In genomic region chr3:50600841-50601591, GRCh38 we compare ENCODE assay signal across 1 cellular context.
TF ChIP-seq lines count a peak whose summit lies in the region.

No MANE protein-coding gene starts in this region.

TF ChIP-seq in HepG2, 621 proteins besides CTCF, POLR2A, EP300 and RAD21 (continued from another document and continues in another):
- TF ChIP-seq ZNF704 (CRISPR knock-in tag; IDR thresholded peaks at IDR 0.05; ENCODE audit: borderline replicate concordance), result no peak
- no peak for TF ChIP-seq PHF8 (CRISPR knock-in tag; IDR thresholded peaks at IDR 0.05)
- TF ChIP-seq ZNF678 (CRISPR knock-in tag; IDR thresholded peaks at IDR 0.05), result no peak
- peak; percentile 87 for TF ChIP-seq SAP130 (CRISPR knock-in tag; IDR thresholded peaks at IDR 0.05; ENCODE audit: low read depth)
- TF ChIP-seq POLR2AphosphoS2 (IDR thresholded peaks at IDR 0.05; ENCODE audit: low read depth, low read length), result no peak
- no peak for TF ChIP-seq POLR2G (IDR thresholded peaks at IDR 0.05; ENCODE audit: low read depth, low read length)
- TF ChIP-seq ZFP37 (CRISPR knock-in tag; IDR thresholded peaks at IDR 0.05; ENCODE audit: borderline replicate concordance), result 0 out of 2 replicates have a peak, but pooled peaks have one; percentile 36
- no peak for TF ChIP-seq SIN3B (IDR thresholded peaks at IDR 0.05; ENCODE audit: low read length)
- TF ChIP-seq AGO1 (IDR thresholded peaks at IDR 0.05; ENCODE audit: low read depth, low read length, poor library complexity, severe bottlenecking), result no peak
- TF ChIP-seq NFKBIZ (CRISPR knock-in tag; IDR thresholded peaks at IDR 0.05), result peak; percentile 48; the same call in 1 of the 2 replicates
- TF ChIP-seq HCFC1 (IDR thresholded peaks at IDR 0.05; ENCODE audit: low read depth, low read length), result no peak
- no peak for TF ChIP-seq ZNF530 (CRISPR knock-in tag; IDR thresholded peaks at IDR 0.05; ENCODE audit: low read depth)
- peak; percentile 81 for TF ChIP-seq TFDP2 (CRISPR knock-in tag; IDR thresholded peaks at IDR 0.05)
- no peak for TF ChIP-seq GLMP (CRISPR knock-in tag; IDR thresholded peaks at IDR 0.05; ENCODE audit: borderline replicate concordance)
- TF ChIP-seq MXI1 (IDR thresholded peaks at IDR 0.05; ENCODE audit: borderline replicate concordance, low read depth, low read length), result peak; percentile 62; the same call in 1 of the 3 replicates
- TF ChIP-seq ZNF362 (CRISPR knock-in tag; IDR thresholded peaks at IDR 0.05; ENCODE audit: borderline replicate concordance), result no peak; the same call in 1 of the 2 replicates
- TF ChIP-seq CEBPG (CRISPR knock-in tag; IDR thresholded peaks at IDR 0.05), result peak; percentile 91
- TF ChIP-seq KDM3A (CRISPR knock-in tag; IDR thresholded peaks at IDR 0.05; ENCODE audit: low read depth), result peak; percentile 84; the same call in 1 of the 2 replicates
- peak; percentile 96 for TF ChIP-seq PATZ1 (CRISPR knock-in tag; IDR thresholded peaks at IDR 0.05)
- no peak for TF ChIP-seq ISX (CRISPR knock-in tag; conservative IDR thresholded peaks at IDR 0.05)
- 0 out of 2 replicates have a peak, but pooled peaks have one; percentile 39 for TF ChIP-seq ZNF225 (CRISPR knock-in tag; IDR thresholded peaks at IDR 0.05)
- peak; percentile 58 for TF ChIP-seq DRAP1 (CRISPR knock-in tag; IDR thresholded peaks at IDR 0.05)
- peak; percentile 72 for TF ChIP-seq SIX4 (CRISPR knock-in tag; IDR thresholded peaks at IDR 0.05)
- no peak for TF ChIP-seq JUN (CRISPR knock-in tag; IDR thresholded peaks at IDR 0.05)
- TF ChIP-seq ZSCAN9 (CRISPR knock-in tag; IDR thresholded peaks at IDR 0.05; ENCODE audit: borderline replicate concordance), result no peak
- peak; percentile 61; the same call in 1 of the 2 replicates for TF ChIP-seq RCOR2 (CRISPR knock-in tag; IDR thresholded peaks at IDR 0.05)
- peak; percentile 74 for TF ChIP-seq PPARG (CRISPR knock-in tag; conservative IDR thresholded peaks at IDR 0.05)
- TF ChIP-seq ZSCAN5A (CRISPR knock-in tag; IDR thresholded peaks at IDR 0.05; ENCODE audit: borderline replicate concordance), result no peak
- TF ChIP-seq ZMAT5 (CRISPR knock-in tag; IDR thresholded peaks at IDR 0.05; ENCODE audit: borderline replicate concordance, low read depth), result no peak
- TF ChIP-seq THAP7 (CRISPR knock-in tag; IDR thresholded peaks at IDR 0.05), result no peak
- peak; percentile 90 for TF ChIP-seq MIXL1 (CRISPR knock-in tag; IDR thresholded peaks at IDR 0.05)
- no peak for TF ChIP-seq REXO4 (CRISPR knock-in tag; IDR thresholded peaks at IDR 0.05; ENCODE audit: borderline replicate concordance)
- TF ChIP-seq ZNF580 (CRISPR knock-in tag; IDR thresholded peaks at IDR 0.05; ENCODE audit: borderline replicate concordance, low read depth), result peak; percentile 85; the same call in 1 of the 2 replicates
- TF ChIP-seq NR0B2 (CRISPR knock-in tag; IDR thresholded peaks at IDR 0.05), result no peak
- no peak for TF ChIP-seq ZNF605 (CRISPR knock-in tag; IDR thresholded peaks at IDR 0.05)
- no peak for TF ChIP-seq ZSCAN22 (CRISPR knock-in tag; IDR thresholded peaks at IDR 0.05)
- TF ChIP-seq AGO2 (optimal IDR thresholded peaks at IDR 0.05; ENCODE audit: low read depth, low read length), result peak; percentile 52
- peak; percentile 81 for TF ChIP-seq ZGPAT (CRISPR knock-in tag; IDR thresholded peaks at IDR 0.05)
- no peak for TF ChIP-seq HOXD1 (CRISPR knock-in tag; IDR thresholded peaks at IDR 0.05)
- peak; percentile 74; the same call in 1 of the 2 replicates for TF ChIP-seq AHDC1 (CRISPR knock-in tag; IDR thresholded peaks at IDR 0.05; ENCODE audit: borderline replicate concordance)
- no peak for TF ChIP-seq ZNF160 (CRISPR knock-in tag; IDR thresholded peaks at IDR 0.05)
- peak; percentile 72; the same call in 1 of the 2 replicates for TF ChIP-seq CBFB (CRISPR knock-in tag; IDR thresholded peaks at IDR 0.05)
